22 cellular contexts compared by ENCODE assay signal in genomic region chr5:80793354-80793753, GRCh38.
"Had no signal": no experiment of that assay in that cellular context is flagged by ENCODE, and none has a peak within 500 bp of the region (broad histone marks: within the 10 kb centered on the region; RNA-seq: fewer than 3 reads in every experiment).

No MANE protein-coding gene starts in this region.

- ATAC-seq: activated naive CD8-positive, alpha-beta T cell treated with anti-CD3 and anti-CD28 coated beads, Interleukin-2, amount 50 U/mL, for 24 hours; heart right ventricle; natural killer cell; stimulated activated effector memory CD8-positive, alpha-beta T cell treated with anti-CD3 and anti-CD28 coated beads, Interleukin-12 subunit alpha, Interleukin-12 subunit beta, amount 100 ng/mL, for 72 hours had no signal

- DNase-seq: activated CD4-positive, alpha-beta T cell treated with anti-CD3 and anti-CD28 coated beads for 1 hour; activated CD8-positive, alpha-beta memory T cell treated with anti-CD3 and anti-CD28 coated beads for 24 hours; activated CD8-positive, alpha-beta memory T cell treated with anti-CD3 and anti-CD28 coated beads, Interleukin-2, amount 50 U/mL, for 48 hours; activated effector memory CD4-positive, alpha-beta T cell treated with Interleukin-2 at 50 U/mL for 16 hours; activated naive CD4-positive, alpha-beta T cell treated with anti-CD3 and anti-CD28 coated beads, Interleukin-2, amount 10 ng/mL, durations not matched to agents 7 days and 5 days; activated naive CD8-positive, alpha-beta T cell treated with anti-CD3 and anti-CD28 coated beads, Interleukin-2, amount 50 U/mL, for 24 hours; activated T-cell treated with anti-CD3 and anti-CD28 coated beads, Interleukin-2, amount 50 U/mL, for 48 hours; cerebellar nuclear complex; effector CD8-positive, alpha-beta T cell; heart right ventricle; immature natural killer cell; natural killer cell; sigmoid colon; stimulated activated CD4-positive, alpha-beta T cell treated with anti-CD3 and anti-CD28 coated beads, Interleukin-4, amount 100 ng/mL, for 24 hours; stomach; testis; upper lobe of left lung; WERI-Rb-1 had no signal

- H3K27ac ChIP-seq: ascending aorta, esophagus muscularis mucosa, heart right ventricle, neutrophil, sigmoid colon, stomach, testis, upper lobe of left lung, WERI-Rb-1 had no signal
